Comparison of ENCODE assay signal across 33 cellular contexts in the genomic region with DNA sequence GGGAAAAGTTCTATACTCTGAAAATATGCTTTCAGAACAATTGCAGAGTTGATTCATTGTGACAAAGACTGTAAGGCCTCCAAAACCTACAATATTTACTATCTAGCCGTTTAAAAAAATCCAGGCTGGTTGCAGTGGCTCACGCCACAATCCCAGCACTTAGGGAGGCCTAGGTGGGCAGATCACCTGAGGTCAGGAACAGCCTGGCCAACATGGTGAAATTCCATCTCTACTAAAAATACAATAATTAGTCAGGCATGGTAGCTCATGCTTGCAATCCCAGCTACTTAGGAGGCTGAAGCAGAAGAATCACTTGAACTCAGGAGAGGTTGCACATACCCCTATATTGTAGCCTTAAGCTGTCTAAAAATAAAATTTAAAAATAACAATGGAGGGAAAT. TPM values are rescaled to one million over a fixed set of nuclear protein-coding genes. Genes with fewer than 3 reads are reported as not detected.
A peak's percentile ranks its signal among the peaks of the same experiment; 100 is the strongest.
DNase-seq lines count a peak whose midpoint lies in the region; ATAC-seq, FAIRE-seq and TF ChIP-seq lines count a peak whose summit lies in the region.
"Had no signal": no experiment of that assay in that cellular context is flagged by ENCODE, and none has a peak within 500 bp of the region (broad histone marks: within the 10 kb centered on the region; RNA-seq: fewer than 3 reads in every experiment).

No MANE protein-coding gene starts in this region.

- H3K27ac ChIP-seq in kidney (ENCODE audit: low read depth in 2 of 2, low read length in 2 of 2) (no peak overlapping the region), thyroid gland (peak overlapping the region; percentile 85 to 90 (median 88))
- H3K27ac ChIP-seq: BLaER1 had no signal

- no peak for ATAC-seq in HG03520 (IDR thresholded peaks at IDR 0.05; ENCODE audit: unreplicated experiment)
- no peak for ATAC-seq in GM18870 (IDR thresholded peaks at IDR 0.05; ENCODE audit: unreplicated experiment)
- ATAC-seq: GM12878 had no signal

- 33 to 35% methylated on average over 2 of the region's 2 CpGs for WGBS in thyroid gland, 2 donors

- H3K9ac ChIP-seq in kidney (ENCODE audit: low read length in 2 of 2) = no peak overlapping the region
- H3K9ac ChIP-seq: BLaER1 had no signal

- no peak for TF ChIP-seq POLR2A in thyroid gland (IDR thresholded peaks at IDR 0.05)

- TF ChIP-seq CTCF in kidney (IDR thresholded peaks at IDR 0.05; ENCODE audit: borderline replicate concordance, extremely low read depth, insufficient read depth) (no peak), thyroid gland (IDR thresholded peaks at IDR 0.05) (no peak)

- no peak for FAIRE-seq in kidney (lab: Jason Lieb, UNC)
- FAIRE-seq: A204.1, GM12892, GM18507, GM19239 had no signal

- intact Hi-C loops in kidney (cut with DNase I) (no loop called here), thyroid gland (cut with DNase I) (no loop called here)

- H3K4me1 ChIP-seq in kidney (ENCODE audit: control insufficient read depth in 1 of 2, insufficient read depth in 1 of 2, low read depth in 1 of 2, low read length in 2 of 2) (peaks cover 0 to under 1% of the 10 kb centered on the region in 2 donors), thyroid gland (peaks cover 46 to 51% of the 10 kb centered on the region in 2 donors)
- H3K4me1 ChIP-seq: BE2C had no signal

- H3K4me3 ChIP-seq in kidney (ENCODE audit: low read length in 2 of 2) = no peak overlapping the region
- H3K4me3 ChIP-seq in thyroid gland (replicated peaks in 1 of 3) = no peak overlapping the region
- H3K4me3 ChIP-seq: BLaER1, GM12878 had no signal

- DNase-seq in NCI-H2171 treated with DMSO at 0.1 percent for 48 hours (lab: John Stamatoyannopoulos, UW) = peak; percentile 33
- no peak for DNase-seq in NCI-H2171 (lab: John Stamatoyannopoulos, UW)
- DNase-seq in kidney = peak; percentile 8
- peak; percentile 60 for DNase-seq in left kidney (ENCODE audit: low read depth, low spot score)
- DNase-seq in thyroid gland = peak; percentile 80 to 81
- DNase-seq in NCI-H82 (lab: John Stamatoyannopoulos, UW) = no peak
- DNase-seq: 8988T; ACHN; BE2C; C1 segment of cervical spinal cord; CD4-positive, alpha-beta memory T cell; CD4-positive, CD25-positive, alpha-beta regulatory T cell; CD8-positive, alpha-beta memory T cell; COR-L47; DMS 273 treated with DMSO at 0.1 percent for 48 hours; DMS153; DMS53; DND-41; EL; GDM1 had no signal

- no peaks in the 10 kb centered on the region for H3K36me3 ChIP-seq in kidney (ENCODE audit: control insufficient read depth in 1 of 2, insufficient read depth in 2 of 2, low read length in 2 of 2)
- H3K36me3 ChIP-seq in thyroid gland = no peaks in the 10 kb centered on the region
- H3K36me3 ChIP-seq: BE2C, BLaER1 had no signal

- H3K9me3 ChIP-seq in kidney (ENCODE audit: control insufficient read depth in 1 of 2, low read length in 2 of 2) (peaks cover 0 to 14% of the 10 kb centered on the region in 2 donors), thyroid gland (no peaks in the 10 kb centered on the region)
- H3K9me3 ChIP-seq: BE2C had no signal

- H3K27me3 ChIP-seq in thyroid gland = no peaks in the 10 kb centered on the region
- H3K27me3 ChIP-seq: BE2C, BLaER1 had no signal

RNA-seq across cellular contexts. Expression of gene TFF2, which starts 5.2 kb away (rescaled TPM):
- total RNA-seq in kidney = not detected
- polyA plus RNA-seq in kidney (ENCODE audit: insufficient read depth, low read depth, low replicate concordance) = not detected
- total RNA-seq in thyroid gland = 10 to 100 TPM in 1 of 4 donors, 1 to 10 TPM in 1, not detected in 2; 2.5 to 14.3 TPM
- total RNA-seq: A673; CD4-positive, alpha-beta memory T cell; CD4-positive, CD25-positive, alpha-beta regulatory T cell; CD8-positive, alpha-beta memory T cell; Daoy; G401; GM12878 had no signal
- polyA plus RNA-seq: AG04450; CD14-positive monocyte; CD4-positive, alpha-beta memory T cell; CD4-positive, CD25-positive, alpha-beta regulatory T cell; CD8-positive, alpha-beta memory T cell had no signal

RNA-seq across cellular contexts. Expression of gene TFF1, which starts 10.3 kb away (rescaled TPM):
- not detected for total RNA-seq in kidney
- polyA plus RNA-seq in kidney (ENCODE audit: insufficient read depth, low read depth, low replicate concordance) = not detected
- total RNA-seq in thyroid gland = not detected
- total RNA-seq: A673; CD4-positive, alpha-beta memory T cell; CD4-positive, CD25-positive, alpha-beta regulatory T cell; CD8-positive, alpha-beta memory T cell; Daoy; G401; GM12878 had no signal
- polyA plus RNA-seq: AG04450; CD14-positive monocyte; CD4-positive, alpha-beta memory T cell; CD4-positive, CD25-positive, alpha-beta regulatory T cell; CD8-positive, alpha-beta memory T cell had no signal

RNA-seq across cellular contexts. Expression of gene TMPRSS3, which starts 39.8 kb away (rescaled TPM):
- 15.4 TPM for total RNA-seq in kidney
- polyA plus RNA-seq in kidney (ENCODE audit: insufficient read depth, low read depth, low replicate concordance) = 3.0 TPM
- total RNA-seq in thyroid gland = 10 to 100 TPM in 1 of 4 donors, 1 to 10 TPM in 3; 5.0 to 12.6 (median 6.2) TPM
- total RNA-seq: A673, G401 had no signal
- polyA plus RNA-seq: AG04450 had no signal

RNA-seq across cellular contexts. Expression of gene TFF3, which starts 40.8 kb away (rescaled TPM):
- total RNA-seq in kidney (22.4 TPM), thyroid gland (1,000 to 10,000 TPM in 2 of 4 donors, 100 to 1,000 TPM in 2; 246 to 4,817 (median 914) TPM)
- 10.0 TPM for polyA plus RNA-seq in kidney (ENCODE audit: insufficient read depth, low read depth, low replicate concordance)
- total RNA-seq: A673; CD4-positive, alpha-beta memory T cell; CD4-positive, CD25-positive, alpha-beta regulatory T cell; CD8-positive, alpha-beta memory T cell; G401; GM12878 had no signal
- polyA plus RNA-seq: AG04450; CD14-positive monocyte; CD4-positive, alpha-beta memory T cell; CD4-positive, CD25-positive, alpha-beta regulatory T cell; CD8-positive, alpha-beta memory T cell; GM12878 had no signal

RNA-seq across cellular contexts. Expression of gene UBASH3A, which starts 47.7 kb away (rescaled TPM):
- total RNA-seq in kidney = 2.7 TPM
- not detected for polyA plus RNA-seq in kidney (ENCODE audit: insufficient read depth, low read depth, low replicate concordance)
- 1 to 10 TPM in 1 of 4 donors, under 1 TPM in 2, not detected in 1; 0.54 to 1.3 (median 0.81) TPM for total RNA-seq in thyroid gland
- total RNA-seq: A673, Daoy, G401 had no signal
- polyA plus RNA-seq: AG04450, CD14-positive monocyte had no signal

Comparison
In these comparisons a context has a peak if more than half of its experiments do, and no peak if none do; other contexts are left out.
1. DNase-seq: peak in NCI-H2171 treated with DMSO at 0.1 percent for 48 hours (single experiment), kidney (single experiment), left kidney (single experiment) and thyroid gland (2 of 2); none in NCI-H2171 (single experiment) and NCI-H82 (single experiment).
2. H3K27ac ChIP-seq: peak in thyroid gland (3 of 3); none in kidney (0 of 2).